Comparison of ENCODE assay signal across 1 cellular context in the genomic region with DNA sequence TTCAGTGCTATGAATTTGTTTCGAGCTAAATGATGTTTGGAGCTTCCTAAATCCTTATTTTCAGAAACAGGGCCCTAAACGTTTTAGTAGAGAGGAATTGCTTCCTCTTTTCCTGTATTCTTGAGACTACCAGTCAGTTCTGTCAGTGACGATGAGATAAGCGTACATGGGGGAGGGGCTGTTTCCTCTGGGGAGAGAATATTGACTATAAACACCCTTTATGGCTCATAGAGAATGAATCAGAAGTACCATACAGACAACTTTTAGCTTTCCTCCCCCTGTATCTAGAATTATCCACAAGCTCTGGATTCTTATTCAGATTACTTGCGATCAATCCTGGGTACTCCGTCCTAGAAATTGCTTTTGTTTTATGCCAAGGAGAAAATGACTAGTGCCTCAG.
TF ChIP-seq lines count a peak whose summit lies in the region.

No MANE protein-coding gene starts in this region.

TF ChIP-seq in endothelial cell of umbilical vein, 7 proteins besides CTCF, POLR2A, EP300 and RAD21:
- TF ChIP-seq, protein P1, sequence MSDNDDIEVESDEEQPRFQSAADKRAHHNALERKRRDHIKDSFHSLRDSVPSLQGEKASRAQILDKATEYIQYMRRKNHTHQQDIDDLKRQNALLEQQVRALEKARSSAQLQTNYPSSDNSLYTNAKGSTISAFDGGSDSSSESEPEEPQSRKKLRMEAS (IDR thresholded peaks at IDR 0.05; ENCODE audit: insufficient read depth, insufficient read length) = no peak
- peak; percentile 65 for TF ChIP-seq GATA2 (IDR thresholded peaks at IDR 0.05; ENCODE audit: insufficient read depth, insufficient read length, low read depth, low read length)
- TF ChIP-seq JUN (IDR thresholded peaks at IDR 0.05; ENCODE audit: borderline replicate concordance, insufficient read depth, insufficient read length, low read depth) = peak; percentile 47
- peak; percentile 58 for TF ChIP-seq FOS (IDR thresholded peaks at IDR 0.05; ENCODE audit: borderline replicate concordance, insufficient read depth, low read length)
TF ChIP-seq in endothelial cell of umbilical vein: peak in this region for 3.
